ENCODE assay signal across 16 cellular contexts in the genomic region with DNA sequence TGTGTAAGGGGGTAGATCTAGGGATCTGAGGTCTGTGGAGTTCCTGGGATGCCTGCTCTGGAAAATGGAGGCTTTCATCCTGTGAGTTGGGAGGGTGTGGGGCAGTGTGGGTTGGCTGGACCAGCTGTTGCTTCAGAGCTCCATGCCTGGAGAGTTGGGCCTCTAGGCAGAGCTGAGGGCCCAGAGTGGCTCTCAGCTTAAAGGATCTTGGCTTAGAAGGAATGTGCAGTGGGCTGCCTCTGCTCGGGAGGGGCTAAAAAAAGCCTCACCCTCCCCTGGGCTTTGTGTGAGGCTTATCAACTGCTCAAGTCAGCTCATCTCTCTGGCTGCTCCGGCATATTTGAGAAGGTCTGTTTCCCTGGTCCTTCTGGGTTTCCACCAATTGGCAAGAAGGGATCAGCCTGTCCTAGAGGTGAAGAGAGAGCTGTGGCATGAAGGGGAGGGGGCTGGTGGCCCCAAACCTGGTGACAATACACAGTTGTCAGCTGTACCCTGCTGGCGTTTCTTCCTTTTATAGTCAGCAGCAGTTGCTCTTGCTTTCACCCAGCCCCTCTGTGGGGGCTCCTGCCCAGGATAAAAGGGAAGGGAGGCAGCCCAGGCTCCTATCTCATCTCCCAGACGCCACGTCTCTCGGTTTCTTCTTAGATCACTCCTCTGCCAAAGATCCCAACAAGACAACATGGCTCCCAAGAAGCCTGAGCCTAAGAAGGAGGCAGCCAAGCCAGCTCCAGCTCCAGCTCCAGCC. TPM values are rescaled to one million over a fixed set of nuclear protein-coding genes. Genes with fewer than 3 reads are reported as not detected.
DNase-seq lines count a peak whose midpoint lies in the region; ATAC-seq and TF ChIP-seq lines count a peak whose summit lies in the region.
"Had no signal": no experiment of that assay in that cellular context is flagged by ENCODE, and none has a peak within 500 bp of the region (broad histone marks: within the 10 kb centered on the region; RNA-seq: fewer than 3 reads in every experiment).

A gene (plus strand): TSS at position 605 of the 745 bp plus-strand sequence. CDS start 75 bp downstream, at position 680.

- no peak within 1 kb of the TSS for H3K9ac ChIP-seq in IMR-90 (ENCODE audit: low read depth, low read length)
- no peak within 1 kb of the TSS for H3K9ac ChIP-seq in smooth muscle cell (ENCODE audit: low read depth)

- TF ChIP-seq RAD21 in IMR-90 (IDR thresholded peaks at IDR 0.05; ENCODE audit: low read length) = no peak

- no peak within 1 kb of the TSS for H2BK20ac ChIP-seq in IMR-90 (ENCODE audit: low read depth, low read length)

- POLR2A ChIA-PET in IMR-90 (lab: Charles Lee; ENCODE audit: unreplicated experiment) = no interaction called here

- H4K91ac ChIP-seq in IMR-90 (ENCODE audit: insufficient read depth, low read depth, low read length) = 0 out of 2 replicates have a peak within 1 kb of the TSS, but pooled peaks have one; percentile 29

- H3K56ac ChIP-seq in IMR-90 (ENCODE audit: extremely low read depth, insufficient read depth, low read length) = no peak within 1 kb of the TSS

- H3K18ac ChIP-seq in IMR-90 (ENCODE audit: low read depth, low read length) = peak within 1 kb of the TSS; percentile 92

- peak within 1 kb of the TSS; percentile 76 for H2AFZ ChIP-seq in IMR-90 (replicated peaks; ENCODE audit: low read length, poor library complexity)
- H2AFZ ChIP-seq in smooth muscle cell (ENCODE audit: low read depth) = peak within 1 kb of the TSS; percentile 31
- H2AFZ ChIP-seq: PC-9 had no signal

- H3K4me1 ChIP-seq in IMR-90 (ENCODE audit: control insufficient read depth, insufficient read depth, low read length) (peaks cover 21% of the 10 kb centered on the region), right atrium auricular region (peaks cover 0 to 37% of the 10 kb centered on the region in 2 donors), smooth muscle cell (ENCODE audit: low read depth) (peaks cover 13% of the 10 kb centered on the region)

- CTCF ChIA-PET in IMR-90 (lab: Yijun Ruan, JAX) = interaction anchor here (1.2 kb wide), 1 partner anchor 20 kb away, joined by 3 read pairs; no protein-coding TSS in a partner anchor

- H2AK5ac ChIP-seq in IMR-90 (ENCODE audit: low read depth, low read length) = peak within 1 kb of the TSS; percentile 43; the same call in 1 of the 2 replicates

- TF ChIP-seq POLR2A in IMR-90 (IDR thresholded peaks at IDR 0.05; ENCODE audit: low read depth, low read length) = no peak

- WGBS in IMR-90 (ENCODE audit: extremely low coverage in 2 of 2, insufficient read length in 1 of 2), 2 experiments = no CpG with 5 or more reads among the region's 6 CpGs
- WGBS in smooth muscle cell (ENCODE audit: low lambda C conversion rate) = 44% methylated on average over 6 of the region's 6 CpGs

- peaks cover 16% of the 10 kb centered on the region for H3K9me1 ChIP-seq in IMR-90 (ENCODE audit: insufficient read depth, low read length)

- H2BK5ac ChIP-seq in IMR-90 (ENCODE audit: low read depth, low read length, poor library complexity, severe bottlenecking) = no peak within 1 kb of the TSS

- no peaks in the 10 kb centered on the region for H3K36me3 ChIP-seq in IMR-90 (ENCODE audit: control insufficient read depth, insufficient read depth, low read length)
- no peaks in the 10 kb centered on the region for H3K36me3 ChIP-seq in WERI-Rb-1
- H3K36me3 ChIP-seq in right atrium auricular region = peaks cover 45% of the 10 kb centered on the region
- H3K36me3 ChIP-seq in smooth muscle cell (ENCODE audit: low read depth) = no peaks in the 10 kb centered on the region

- peaks cover 15% of the 10 kb centered on the region for H3F3A ChIP-seq in smooth muscle cell (ENCODE audit: low read depth)

- BruUV-seq in IMR-90 (replicated peaks; lab: Mats Ljungman, UMichigan) = no TSS peak

- H3K79me1 ChIP-seq in IMR-90 (ENCODE audit: low read depth in 1 of 2, low read length in 2 of 2) = 0 out of 4 replicates have a peak, but pooled peaks cover 0 to 3% of the 10 kb centered on the region in 2 experiments

- no peaks in the 10 kb centered on the region for H4K20me1 ChIP-seq in IMR-90 (ENCODE audit: insufficient read depth, low read length)
- no peaks in the 10 kb centered on the region for H4K20me1 ChIP-seq in smooth muscle cell (ENCODE audit: low read depth)

- in situ Hi-C loops in IMR-90 (cut with MboI; ENCODE audit: low sequenced_read_pairs) = no loop called here
- in situ Hi-C loops in KBM-7 (cut with MboI; ENCODE audit: low pct_unique_long_range_greater_than_20kb, low sequenced_read_pairs) = no loop called here

- H3K27ac ChIP-seq in IMR-90 (ENCODE audit: insufficient read depth, low read length) (no peak within 1 kb of the TSS), WERI-Rb-1 (peak within 1 kb of the TSS; percentile 72), right atrium auricular region (peak within 1 kb of the TSS; percentile 79 to 95), smooth muscle cell (ENCODE audit: low read depth) (no peak within 1 kb of the TSS)
- H3K27ac ChIP-seq: PC-9 had no signal

- peak within 1 kb of the TSS in 1 of 2 experiments; percentile 77; a peak in 1 of 4 replicates for H4K8ac ChIP-seq in IMR-90 (ENCODE audit: low read depth in 2 of 2, low read length in 2 of 2)

- no peak for TF ChIP-seq CTCF in IMR-90 (conservative IDR thresholded peaks at IDR 0.05; ENCODE audit: low read depth, low read length)
- TF ChIP-seq CTCF in WERI-Rb-1 (IDR thresholded peaks at IDR 0.05; ENCODE audit: low read depth, low read length) = no peak
- TF ChIP-seq CTCF in right atrium auricular region (IDR thresholded peaks at IDR 0.05) = no peak
- TF ChIP-seq CTCF in smooth muscle cell (IDR thresholded peaks at IDR 0.05; ENCODE audit: borderline replicate concordance, insufficient read depth, poor library complexity, severe bottlenecking) = no peak

- H2BK15ac ChIP-seq in IMR-90 (ENCODE audit: low read depth, low read length) = peak within 1 kb of the TSS; percentile 27; the same call in 2 of the 3 replicates

- H3K23ac ChIP-seq in IMR-90 (ENCODE audit: low read depth, low read length) = no peak within 1 kb of the TSS

- intact Hi-C loops in IMR-90 (cut with micrococcal nuclease) = no loop called here
- intact Hi-C loops in left colon (cut with DNase I, micrococcal nuclease) = no loop called here

- peak within 1 kb of the TSS; percentile 29; the same call in 1 of the 2 replicates for H3K4ac ChIP-seq in IMR-90 (ENCODE audit: low read depth, low read length)

- 0 out of 2 replicates have a peak within 1 kb of the TSS, but pooled peaks have one; percentile 42 for H3K14ac ChIP-seq in IMR-90 (replicated peaks; ENCODE audit: low read depth, low read length)

- ATAC-seq in IMR-90 (ENCODE audit: low read depth) = peak; percentile 47
- ATAC-seq in left colon = no peak
- ATAC-seq in GM21360 (IDR thresholded peaks at IDR 0.05; ENCODE audit: unreplicated experiment) = no peak
- ATAC-seq: natural killer cell treated with Interleukin-12 subunit alpha and Interleukin-12 subunit beta and Interleukin-15 and Interleukin-18, amount 100 ng/mL, for 72 hours; sciatic nerve had no signal

- H3K79me2 ChIP-seq in smooth muscle cell (ENCODE audit: low read depth) = no peaks in the 10 kb centered on the region

- dilution Hi-C loops in IMR-90 (cut with HindIII; ENCODE audit: low sequenced_read_pairs, unreplicated experiment) = no loop called here

- DNase-seq in IMR-90 (no peak), WERI-Rb-1 (peak; percentile 87), right atrium auricular region (ENCODE audit: low spot score) (no peak), smooth muscle cell (lab: John Stamatoyannopoulos, UW; ENCODE audit: unreplicated experiment) (no peak), KBM-7 (no peak), left colon (no peak)
- DNase-seq: activated CD4-positive, alpha-beta T cell treated with anti-CD3 and anti-CD28 coated beads, Interleukin-2, amount 50 U/mL, for 4 hours; activated naive CD4-positive, alpha-beta T cell; NCI-H1105; PC-9; T-helper 1 cell had no signal

- no peak within 1 kb of the TSS for H3K4me2 ChIP-seq in IMR-90 (ENCODE audit: low read depth, low read length)
- H3K4me2 ChIP-seq in smooth muscle cell = peak within 1 kb of the TSS; percentile 5
- H3K4me2 ChIP-seq: PC-9 had no signal

- peak within 1 kb of the TSS; percentile 98 for H4K5ac ChIP-seq in IMR-90 (ENCODE audit: low read depth, low read length)

- H2BK120ac ChIP-seq in IMR-90 (ENCODE audit: low read depth, low read length) = no peak within 1 kb of the TSS; the same call in 1 of the 2 replicates

- H3K4me3 ChIP-seq in IMR-90 (ENCODE audit: insufficient read depth, low read depth, low read length) = no peak within 1 kb of the TSS
- peak within 1 kb of the TSS; percentile 1 for H3K4me3 ChIP-seq in WERI-Rb-1 (ENCODE audit: low read depth, low read length)
- H3K4me3 ChIP-seq in right atrium auricular region = peak within 1 kb of the TSS; percentile 52 to 67
- no peak within 1 kb of the TSS for H3K4me3 ChIP-seq in smooth muscle cell
- H3K4me3 ChIP-seq: PC-9 had no signal

- H3K9me3 ChIP-seq in IMR-90 (ENCODE audit: control insufficient read depth, insufficient read depth, low read length) (no peaks in the 10 kb centered on the region), WERI-Rb-1 (ENCODE audit: severe bottlenecking) (no peaks in the 10 kb centered on the region), right atrium auricular region (no peaks in the 10 kb centered on the region), smooth muscle cell (replicated peaks; ENCODE audit: low read depth) (no peaks in the 10 kb centered on the region)

- H3K27me3 ChIP-seq in IMR-90 (ENCODE audit: control insufficient read depth, insufficient read depth, low read length) (peaks cover 8% of the 10 kb centered on the region), WERI-Rb-1 (ENCODE audit: insufficient read depth, low read depth, severe bottlenecking) (no peaks in the 10 kb centered on the region), right atrium auricular region (no peaks in the 10 kb centered on the region), smooth muscle cell (ENCODE audit: low read depth) (no peaks in the 10 kb centered on the region)

- peak within 1 kb of the TSS; percentile 58 for H2AK9ac ChIP-seq in IMR-90 (replicated peaks; ENCODE audit: low read depth, low read length, poor library complexity)

RNA-seq across cellular contexts. Expression of the gene that starts here (rescaled TPM):
- total RNA-seq in IMR-90 (2012; rRNA removed) (0.28 TPM in 1 of 2 replicates, not detected in the other), right atrium auricular region (1,000 to 10,000 TPM; 3,895 to 5,829 TPM), smooth muscle cell (6.5 and 8.3 TPM in 2 replicates), left colon (not detected)
- polyA plus RNA-seq in IMR-90 (2012; rRNA removed) (0.20 TPM in 1 of 2 replicates, not detected in the other), smooth muscle cell (6.5 and 7.7 TPM in 2 replicates)
- polyA plus RNA-seq in IMR-90 (2012; cell fraction: cytosol; rRNA removed) = 0.14 TPM in 1 of 2 replicates, not detected in the other
- polyA plus RNA-seq in IMR-90 (2012; cell fraction: nucleus; rRNA removed; ENCODE audit: low replicate concordance) = 0.41 and 0.42 TPM in 2 replicates
- total RNA-seq: HT-29, kidney epithelial cell, PC-9 had no signal

Comparison
In these comparisons a context has a peak if more than half of its experiments do, and no peak if none do; other contexts are left out.
1. RNA of the gene that starts here (total RNA-seq): 3,895 to 5,829 TPM in right atrium auricular region; 6.5 to 8.3 TPM in smooth muscle cell, not detected in left colon and 0.28 TPM in IMR-90; every median in the first group is over 100 times any median in the second.
2. Peak in ATAC-seq in IMR-90; RNA of the gene not detected or under 1 TPM.
3. H3K27ac ChIP-seq: peak in WERI-Rb-1 (single experiment) and right atrium auricular region (2 of 2); none in IMR-90 (single experiment) and smooth muscle cell (single experiment).
4. H3K4me3 ChIP-seq: peak in WERI-Rb-1 (single experiment) and right atrium auricular region (2 of 2); none in IMR-90 (single experiment) and smooth muscle cell (single experiment).